ENCODE assay signal across 8 cellular contexts in genomic region chr1:170075186-170075585, GRCh38. TPM values are rescaled to one million over a fixed set of nuclear protein-coding genes. Genes with fewer than 3 reads are reported as not detected.
DNase-seq lines count a peak whose midpoint lies in the region; ATAC-seq and TF ChIP-seq lines count a peak whose summit lies in the region.

No MANE protein-coding gene starts in this region.

- peak overlapping the region; percentile 86 for H2AFZ ChIP-seq in smooth muscle cell (ENCODE audit: low read depth)

- DNase-seq in HFF-Myc (ENCODE audit: extremely low read depth, low read depth) (no peak), T-helper 17 cell (no peak), left cardiac atrium (peak; percentile 18), smooth muscle cell (lab: John Stamatoyannopoulos, UW; ENCODE audit: unreplicated experiment) (no peak), cerebellar cortex (ENCODE audit: low spot score) (no peak), DMS153 treated with DMSO at 0.1 percent for 48 hours (lab: John Stamatoyannopoulos, UW; ENCODE audit: unreplicated experiment) (no peak)

- H3K36me3 ChIP-seq in smooth muscle cell (ENCODE audit: low read depth) = peaks cover 7% of the 10 kb centered on the region

- H3K4me1 Mint-ChIP-seq in T-helper 17 cell = peaks cover 27% of the 10 kb centered on the region

- peak overlapping the region; percentile 28 for H3K27ac ChIP-seq in smooth muscle cell (ENCODE audit: low read depth)

- peaks cover 41% of the 10 kb centered on the region for H3K79me2 ChIP-seq in smooth muscle cell (ENCODE audit: low read depth)

- no peak for TF ChIP-seq CTCF in HFF-Myc (IDR thresholded peaks at IDR 0.05; ENCODE audit: low read depth, low read length, missing control alignments)
- TF ChIP-seq CTCF in smooth muscle cell (IDR thresholded peaks at IDR 0.05; ENCODE audit: borderline replicate concordance, insufficient read depth, poor library complexity, severe bottlenecking) = no peak

- H3K4me1 ChIP-seq in smooth muscle cell (ENCODE audit: low read depth) = peaks cover 14% of the 10 kb centered on the region

- peak overlapping the region; percentile 7 for H3K9ac ChIP-seq in smooth muscle cell (ENCODE audit: low read depth)

- intact Hi-C loops in left cardiac atrium (cut with DNase I) = loop anchor here in 1 of 2 donors (2.0 to 5.0 kb wide), 3 partner anchors 63 to 462 kb away; partner anchors contain the start of gene NTMT2

- H3K4me3 Mint-ChIP-seq in T-helper 17 cell = peak overlapping the region; percentile 93

- no peaks in the 10 kb centered on the region for H3K9me3 ChIP-seq in T-helper 17 cell (ENCODE audit: control insufficient read depth, low read length, poor library complexity, severe bottlenecking)
- peaks cover 12% of the 10 kb centered on the region for H3K9me3 ChIP-seq in smooth muscle cell (replicated peaks; ENCODE audit: low read depth)

- H3F3A ChIP-seq in smooth muscle cell (ENCODE audit: low read depth) = no peaks in the 10 kb centered on the region

- no peak for ATAC-seq in T-helper 17 cell
- no peak for ATAC-seq in left cardiac atrium
- no peak for ATAC-seq in HG03097 (IDR thresholded peaks at IDR 0.05; ENCODE audit: low FRiP score, unreplicated experiment)
- no peak for ATAC-seq in HG02763 (IDR thresholded peaks at IDR 0.05; ENCODE audit: unreplicated experiment)

- no peaks in the 10 kb centered on the region for H3K27me3 ChIP-seq in smooth muscle cell (ENCODE audit: low read depth)

- no peaks in the 10 kb centered on the region for H3K36me3 Mint-ChIP-seq in T-helper 17 cell (ENCODE audit: low read depth)

- no peaks in the 10 kb centered on the region for H3K27me3 Mint-ChIP-seq in T-helper 17 cell

- no peaks in the 10 kb centered on the region for H4K20me1 ChIP-seq in smooth muscle cell (ENCODE audit: low read depth)

- H3K4me2 ChIP-seq in smooth muscle cell = peak overlapping the region; percentile 83

- 57% methylated on average over 3 of the region's 3 CpGs for whole genome bisulfite sequencing in smooth muscle cell (ENCODE audit: low lambda C conversion rate)

- peak overlapping the region; percentile 98 for H3K27ac Mint-ChIP-seq in T-helper 17 cell

- H3K4me3 ChIP-seq in HFF-Myc (replicated peaks; ENCODE audit: low read depth, low read length) = peak overlapping the region; percentile 75
- H3K4me3 ChIP-seq in smooth muscle cell = peak overlapping the region; percentile 66

RNA-seq across cellular contexts. Expression of gene KIFAP3, which starts 0.7 kb away (rescaled TPM):
- 10 to 100 TPM; 12.7 to 21.9 TPM for total RNA-seq in T-helper 17 cell
- 10 to 100 TPM; 41.4 to 58.6 TPM for total RNA-seq in left cardiac atrium
- total RNA-seq in smooth muscle cell = 55.3 and 56.0 TPM in 2 replicates
- 29.3 and 37.1 TPM in 2 replicates for polyA plus RNA-seq in smooth muscle cell
